Comparison of ENCODE assay signal across 27 cellular contexts in genomic region chr4:102710986-102711385, GRCh38.
"Had no signal": no experiment of that assay in that cellular context is flagged by ENCODE, and none has a peak within 500 bp of the region (broad histone marks: within the 10 kb centered on the region; RNA-seq: fewer than 3 reads in every experiment).

No MANE protein-coding gene starts in this region.

- H3K27me3 Mint-ChIP-seq: dendritic cell treated with granulocyte-macrophage colony-stimulating factor and Interleukin-4, amounts not matched to agents 40 ng/mL and 50 ng/mL, for 4 days; effector memory CD8-positive, alpha-beta T cell had no signal

- H3K36me3 ChIP-seq: colonic mucosa, gastrocnemius medialis had no signal

- H3K4me3 ChIP-seq: colonic mucosa, esophagus squamous epithelium, gastrocnemius medialis, heart right ventricle, left lung, lower lobe of right lung, mucosa of descending colon had no signal

- H3K27ac ChIP-seq: colonic mucosa, epithelial cell of prostate, esophagus squamous epithelium, gastrocnemius medialis, heart right ventricle, left lung, lower lobe of right lung had no signal

- FAIRE-seq: endometrium, islet of Langerhans, keratinocyte had no signal

- H3K4me3 Mint-ChIP-seq: dendritic cell treated with granulocyte-macrophage colony-stimulating factor and Interleukin-4, amounts not matched to agents 40 ng/mL and 50 ng/mL, for 4 days; effector memory CD8-positive, alpha-beta T cell; endodermal cell; mesothelial cell of epicardium had no signal

- DNase-seq: colonic mucosa; cortex of kidney; effector CD8-positive, alpha-beta T cell; effector memory CD8-positive, alpha-beta T cell; endodermal cell; erythroblast; esophagus squamous epithelium; foreskin fibroblast; foreskin melanocyte; gastrocnemius medialis; glutamatergic neuron; head of caudate nucleus; heart right ventricle; hippocampal formation; left cardiac atrium; left lung; left ventricle myocardium superior; lower lobe of right lung; mesenchymal stem cell; mucosa of descending colon had no signal

- H3K4me1 ChIP-seq: colonic mucosa, esophagus squamous epithelium, gastrocnemius medialis had no signal

- H3K9me3 ChIP-seq: colonic mucosa, esophagus squamous epithelium, gastrocnemius medialis, left lung, lower lobe of right lung, mucosa of descending colon had no signal

- H3K27ac Mint-ChIP-seq: dendritic cell treated with granulocyte-macrophage colony-stimulating factor and Interleukin-4, amounts not matched to agents 40 ng/mL and 50 ng/mL, for 4 days; effector memory CD8-positive, alpha-beta T cell; endodermal cell had no signal

- H3K27me3 ChIP-seq: colonic mucosa, esophagus squamous epithelium, gastrocnemius medialis, heart right ventricle, left lung had no signal

- ATAC-seq: effector memory CD8-positive, alpha-beta T cell; esophagus mucosa; gastrocnemius medialis; heart right ventricle; left cardiac atrium; left lung; left ventricle myocardium superior; lower lobe of right lung; mucosa of descending colon had no signal

- H3K9me3 Mint-ChIP-seq: effector memory CD8-positive, alpha-beta T cell; endodermal cell had no signal
